In the genomic region with DNA sequence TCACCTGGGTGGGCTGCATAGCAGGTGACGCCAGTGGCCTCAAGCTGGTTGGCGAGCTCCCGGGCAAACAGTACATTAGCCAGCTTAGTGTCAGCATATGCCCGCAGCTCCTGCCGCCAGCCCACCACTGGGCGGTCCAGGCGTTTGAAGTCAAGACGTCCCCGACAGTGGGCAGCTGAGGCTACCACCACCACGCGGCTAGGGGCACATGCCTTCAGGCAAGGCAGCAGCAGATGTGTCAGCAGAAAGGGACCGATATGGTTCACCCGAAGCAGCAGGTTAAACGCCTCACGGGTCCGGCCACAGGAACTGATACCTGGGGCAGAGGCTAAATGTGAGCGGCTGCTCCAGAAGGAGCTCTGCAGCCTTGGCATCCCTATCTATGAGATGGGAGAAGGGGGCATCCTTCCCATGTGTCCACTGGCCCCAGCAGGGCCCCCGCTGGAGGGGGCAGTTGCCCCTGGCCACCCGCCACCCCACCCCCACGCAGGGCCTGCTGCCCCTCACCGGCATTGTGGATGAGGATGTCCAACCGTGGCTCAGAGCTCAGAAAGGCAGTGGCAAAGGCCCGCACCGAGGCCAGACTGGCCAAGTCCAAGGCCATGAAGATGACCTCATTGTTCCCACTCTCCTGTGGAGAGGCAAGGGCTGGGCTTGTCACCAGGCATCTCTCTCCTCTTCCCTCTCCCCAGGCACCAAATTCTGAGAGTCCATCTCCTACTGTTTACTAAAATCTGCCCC, we compare ENCODE assay signal across 2 cellular contexts.
TF ChIP-seq lines count a peak whose summit lies in the region.

No MANE protein-coding gene starts in this region.

TF ChIP-seq in A549, 52 proteins besides CTCF, POLR2A, EP300 and RAD21:
- TF ChIP-seq JUNB (IDR thresholded peaks at IDR 0.05) (no peak), HOXA7 (CRISPR knock-in tag; IDR thresholded peaks at IDR 0.05) (no peak)
TF ChIP-seq in A549: peak in this region for 0.

TF ChIP-seq in H1, 55 proteins besides CTCF, POLR2A, EP300 and RAD21:
- TF ChIP-seq, protein P1, sequence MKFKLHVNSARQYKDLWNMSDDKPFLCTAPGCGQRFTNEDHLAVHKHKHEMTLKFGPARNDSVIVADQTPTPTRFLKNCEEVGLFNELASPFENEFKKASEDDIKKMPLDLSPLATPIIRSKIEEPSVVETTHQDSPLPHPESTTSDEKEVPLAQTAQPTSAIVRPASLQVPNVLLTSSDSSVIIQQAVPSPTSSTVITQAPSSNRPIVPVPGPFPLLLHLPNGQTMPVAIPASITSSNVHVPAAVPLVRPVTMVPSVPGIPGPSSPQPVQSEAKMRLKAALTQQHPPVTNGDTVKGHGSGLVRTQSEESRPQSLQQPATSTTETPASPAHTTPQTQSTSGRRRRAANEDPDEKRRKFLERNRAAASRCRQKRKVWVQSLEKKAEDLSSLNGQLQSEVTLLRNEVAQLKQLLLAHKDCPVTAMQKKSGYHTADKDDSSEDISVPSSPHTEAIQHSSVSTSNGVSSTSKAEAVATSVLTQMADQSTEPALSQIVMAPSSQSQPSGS (IDR thresholded peaks at IDR 0.05; ENCODE audit: low read length) = no peak
